In the genomic region with DNA sequence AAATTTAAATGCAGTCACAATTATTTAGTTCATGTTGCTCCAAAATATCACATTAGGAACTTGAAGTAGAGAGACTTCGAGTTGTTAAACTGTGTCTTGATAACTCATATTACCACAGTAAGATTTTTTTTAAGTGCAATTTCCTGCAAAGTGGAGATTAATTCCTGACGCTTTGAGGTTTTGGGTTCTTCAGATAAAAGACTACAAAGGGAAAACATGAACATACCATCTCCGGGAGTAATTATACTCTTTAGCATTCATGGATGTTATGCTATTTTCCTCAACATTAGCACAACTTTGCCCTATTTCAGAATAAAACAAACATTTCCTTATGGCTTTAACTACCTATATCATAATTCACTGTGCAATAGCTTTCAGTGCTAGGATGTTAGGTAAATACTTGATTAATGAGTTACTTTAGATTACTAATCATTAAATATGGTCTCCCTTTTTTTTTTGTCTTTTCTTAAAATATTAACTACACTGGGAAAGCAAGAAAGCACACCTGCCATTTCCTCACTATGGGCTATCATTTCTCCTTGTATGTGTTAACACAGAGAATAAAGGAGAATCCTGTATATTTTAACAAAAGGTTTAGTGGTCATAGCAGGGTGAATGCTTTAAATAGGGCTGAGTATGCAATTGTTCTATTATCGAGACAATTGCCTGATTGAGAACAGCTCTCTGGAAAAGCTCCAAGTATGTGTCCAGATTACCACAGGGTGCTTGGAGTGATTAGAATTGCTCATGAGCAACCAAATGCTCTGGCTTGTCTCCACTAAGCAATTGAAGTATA, we compare ENCODE assay signal across 11 cellular contexts.
DNase-seq lines count a peak whose midpoint lies in the region; ATAC-seq and TF ChIP-seq lines count a peak whose summit lies in the region.
"Had no signal": no experiment of that assay in that cellular context is flagged by ENCODE, and none has a peak within 500 bp of the region (broad histone marks: within the 10 kb centered on the region; RNA-seq: fewer than 3 reads in every experiment).

No MANE protein-coding gene starts in this region.

- DNase-seq in AG20443 (ENCODE audit: low spot score), result peak; percentile 40
- peak in 2 of 3 experiments; percentile 49 to 90 for DNase-seq in NCI-H1417 (lab: John Stamatoyannopoulos, UW)
- DNase-seq in caudate nucleus (lab: John Stamatoyannopoulos, UW), result peak in 18 of 61 donors; percentile 2 to 68 (median 24)
- DNase-seq in vagina (ENCODE audit: extremely low spot score in 2 of 2), result no peak
- DNase-seq in NCI-H2196 (lab: John Stamatoyannopoulos, UW; ENCODE audit: unreplicated experiment), result no peak
- DNase-seq: aorta, DMS79, upper lobe of left lung had no signal

- TF ChIP-seq CTCF in vagina (IDR thresholded peaks at IDR 0.05), result no peak

- ATAC-seq in GM19035 (IDR thresholded peaks at IDR 0.05; ENCODE audit: unreplicated experiment) (no peak), HG03280 (IDR thresholded peaks at IDR 0.05; ENCODE audit: unreplicated experiment) (no peak)

- no peaks in the 10 kb centered on the region for H3K4me1 ChIP-seq in vagina

- no peaks in the 10 kb centered on the region for H3K27me3 ChIP-seq in layer of hippocampus (ENCODE audit: control insufficient read depth, insufficient read depth, low read length)
- H3K27me3 ChIP-seq in vagina, result no peaks in the 10 kb centered on the region
- H3K27me3 ChIP-seq: upper lobe of left lung had no signal

- peak overlapping the region; percentile 46 for H3K27ac ChIP-seq in caudate nucleus (ENCODE audit: low read depth, low read length)
- H3K27ac ChIP-seq in layer of hippocampus (ENCODE audit: low read depth, low read length), result peak overlapping the region; percentile 55
- no peak overlapping the region for H3K27ac ChIP-seq in vagina
- H3K27ac ChIP-seq: upper lobe of left lung had no signal

- no peak overlapping the region for H3K4me3 ChIP-seq in vagina
- H3K4me3 ChIP-seq: upper lobe of left lung had no signal

- intact Hi-C loops in vagina (cut with DNase I), result no loop called here

- H3K36me3 ChIP-seq in vagina, result no peaks in the 10 kb centered on the region
- H3K36me3 ChIP-seq: upper lobe of left lung had no signal

- no peak for TF ChIP-seq POLR2A in vagina (IDR thresholded peaks at IDR 0.05)

- no peaks in the 10 kb centered on the region for H3K9me3 ChIP-seq in vagina
- H3K9me3 ChIP-seq: upper lobe of left lung had no signal

Comparison
In these comparisons a context has a peak if more than half of its experiments do, and no peak if none do; other contexts are left out.
1. DNase-seq: peak in AG20443 (single experiment) and NCI-H1417 (2 of 3); none in vagina (0 of 2) and NCI-H2196 (single experiment).